ENCODE assay signal across 8 cellular contexts in genomic region chr11:128496684-128497056, GRCh38.
DNase-seq lines count a peak whose midpoint lies in the region; ATAC-seq, FAIRE-seq and TF ChIP-seq lines count a peak whose summit lies in the region.

No MANE protein-coding gene starts in this region.

- DNase-seq in NCI-H2029 (lab: John Stamatoyannopoulos, UW) (peak; percentile 27), endothelial cell of umbilical vein (ENCODE audit: low read depth, low spot score) (no peak), gastrocnemius medialis (peak; percentile 60 to 82), HEK293T (ENCODE audit: extremely low spot score) (no peak), NAMALWA (ENCODE audit: low spot score) (no peak), NCI-H2227 (lab: John Stamatoyannopoulos, UW; ENCODE audit: unreplicated experiment) (no peak), DMS153 treated with DMSO at 0.1 percent for 48 hours (lab: John Stamatoyannopoulos, UW; ENCODE audit: unreplicated experiment) (no peak)

- POLR2A ChIA-PET in endothelial cell of umbilical vein (lab: Charles Lee) (no interaction called here), HEK293T (lab: Yijun Ruan, JAX) (no interaction called here)

- dilution Hi-C loops in endothelial cell of umbilical vein (cut with MboI; ENCODE audit: extremely low pct_ligation_motif_present, low sequenced_read_pairs), result no loop called here

- H3K27ac ChIP-seq in endothelial cell of umbilical vein (ENCODE audit: insufficient read depth, low read depth, low read length) (peak overlapping the region; percentile 94), gastrocnemius medialis (peak overlapping the region; percentile 78 to 88 (median 82))

- TF ChIP-seq CTCF in endothelial cell of umbilical vein (IDR thresholded peaks at IDR 0.05; ENCODE audit: extremely low read depth in 1 of 2, insufficient read depth in 1 of 2, low read depth in 1 of 2, low read length in 2 of 2) (no peak), gastrocnemius medialis (IDR thresholded peaks at IDR 0.05 in 4 of 5, conservative IDR thresholded peaks at IDR 0.05 in 1 of 5) (no peak)

- H3K9me1 ChIP-seq in endothelial cell of umbilical vein (replicated peaks; ENCODE audit: control insufficient read depth, extremely low read depth, insufficient read depth, low read length), result no peaks in the 10 kb centered on the region

- no peaks in the 10 kb centered on the region for H4K20me1 ChIP-seq in endothelial cell of umbilical vein (replicated peaks; ENCODE audit: control insufficient read depth, extremely low read depth, insufficient read depth, low read length)

- peak overlapping the region; percentile 79 for H3K4me2 ChIP-seq in endothelial cell of umbilical vein (ENCODE audit: insufficient read depth, low read length)

- no peak overlapping the region for H3K4me3 ChIP-seq in endothelial cell of umbilical vein (replicated peaks in 1 of 3; ENCODE audit: insufficient read depth in 1 of 3, low read depth in 1 of 3, low read length in 3 of 3)
- peak overlapping the region; percentile 4 to 46 (median 18) for H3K4me3 ChIP-seq in gastrocnemius medialis

- H3K27me3 ChIP-seq in endothelial cell of umbilical vein (ENCODE audit: control insufficient read depth in 2 of 2, insufficient read depth in 2 of 2, low read length in 2 of 2) (no peaks in the 10 kb centered on the region), gastrocnemius medialis (no peaks in the 10 kb centered on the region)

- peak overlapping the region; percentile 73 for H3K9ac ChIP-seq in endothelial cell of umbilical vein (replicated peaks; ENCODE audit: extremely low read depth, insufficient read depth, low read length)

- BruUV-seq in endothelial cell of umbilical vein (replicated peaks; lab: Mats Ljungman, UMichigan), result no TSS peak

- no peak for FAIRE-seq in endothelial cell of umbilical vein (lab: Jason Lieb, UNC)

- H3K36me3 ChIP-seq in endothelial cell of umbilical vein (ENCODE audit: control insufficient read depth in 2 of 2, extremely low read depth in 1 of 2, insufficient read depth in 2 of 2, low read length in 2 of 2), result no peaks in the 10 kb centered on the region
- H3K36me3 ChIP-seq in gastrocnemius medialis, result no peaks in the 10 kb centered on the region

- ATAC-seq in GM19035 (IDR thresholded peaks at IDR 0.05; ENCODE audit: unreplicated experiment) (peak; percentile 27), gastrocnemius medialis (peak; percentile 88 to 91)

- CTCF ChIA-PET in endothelial cell of umbilical vein (lab: Charles Lee), result interaction anchor here (1.0 to 2.7 kb wide), 2 partner anchors 22 to 135 kb away, joined by 3 to 10 read pairs; no protein-coding TSS in a partner anchor
- CTCF ChIA-PET in HEK293T (lab: Yijun Ruan, JAX), result no interaction called here

- H3K9me3 ChIP-seq in endothelial cell of umbilical vein (replicated peaks; ENCODE audit: control insufficient read depth, insufficient read depth, low read length) (no peaks in the 10 kb centered on the region), gastrocnemius medialis (no peaks in the 10 kb centered on the region)

- H3K4me1 ChIP-seq in endothelial cell of umbilical vein (ENCODE audit: control insufficient read depth, extremely low read depth, insufficient read depth, low read length) (peaks cover 65% of the 10 kb centered on the region), gastrocnemius medialis (peaks cover 88 to 94% of the 10 kb centered on the region in 2 donors)

- peaks cover 90% of the 10 kb centered on the region for H3K79me2 ChIP-seq in endothelial cell of umbilical vein (ENCODE audit: control insufficient read depth, insufficient read depth, low read length)

- intact Hi-C loops in endothelial cell of umbilical vein (cut with micrococcal nuclease) (loop anchor here (1.0 to 2.0 kb wide), 7 partner anchors 13 to 301 kb away; no protein-coding TSS in a partner anchor), gastrocnemius medialis (cut with DNase I; ENCODE audit: low total_unique reads) (no loop called here)

- TF ChIP-seq POLR2A in endothelial cell of umbilical vein (IDR thresholded peaks at IDR 0.05; ENCODE audit: low read depth, low read length) (no peak), gastrocnemius medialis (IDR thresholded peaks at IDR 0.05) (no peak)

- no peak overlapping the region for H2AFZ ChIP-seq in endothelial cell of umbilical vein (ENCODE audit: low read depth, low read length)

- in situ Hi-C loops in gastrocnemius medialis (cut with MboI; ENCODE audit: low sequenced_read_pairs in 4 of 4), result loop anchor here in 1 of 4 donors (25.0 kb wide), 1 partner anchor 141 kb away; no protein-coding TSS in a partner anchor

TF ChIP-seq in endothelial cell of umbilical vein, 7 proteins besides CTCF, POLR2A, EP300 and RAD21:
- TF ChIP-seq POLR2AphosphoS5 (IDR thresholded peaks at IDR 0.05; ENCODE audit: insufficient read depth, low read depth, low read length) (peak; percentile 15), JUN (IDR thresholded peaks at IDR 0.05; ENCODE audit: borderline replicate concordance, insufficient read depth, insufficient read length, low read depth) (no peak)

TF ChIP-seq in HEK293T, 16 proteins besides CTCF, POLR2A, EP300 and RAD21:
- no peak for TF ChIP-seq L3MBTL2 (conservative IDR thresholded peaks at IDR 0.05)
- TF ChIP-seq LEF1 (IDR thresholded peaks at IDR 0.05; ENCODE audit: borderline replicate concordance), result no peak
- no peak for TF ChIP-seq SP1 (IDR thresholded peaks at IDR 0.05)
- no peak for TF ChIP-seq FOXK2 (IDR thresholded peaks at IDR 0.05)
- no peak for TF ChIP-seq SUZ12 (IDR thresholded peaks at IDR 0.05)
- TF ChIP-seq ARNT (IDR thresholded peaks at IDR 0.05), result no peak
- TF ChIP-seq FOXM1 (IDR thresholded peaks at IDR 0.05; ENCODE audit: borderline replicate concordance), result no peak
- no peak for TF ChIP-seq BHLHE40 (IDR thresholded peaks at IDR 0.05; ENCODE audit: borderline replicate concordance)
- TF ChIP-seq TARDBP (IDR thresholded peaks at IDR 0.05), result no peak
- TF ChIP-seq ZNF384 (IDR thresholded peaks at IDR 0.05), result no peak
- TF ChIP-seq PKNOX1 (IDR thresholded peaks at IDR 0.05), result no peak
- TF ChIP-seq FOXA1 (IDR thresholded peaks at IDR 0.05), result no peak
- no peak for TF ChIP-seq HDGF (IDR thresholded peaks at IDR 0.05; ENCODE audit: borderline replicate concordance)
- no peak for TF ChIP-seq ELF4 (IDR thresholded peaks at IDR 0.05)

Comparison
In these comparisons a context has a peak if more than half of its experiments do, and no peak if none do; other contexts are left out.
1. DNase-seq: peak in NCI-H2029 (single experiment) and gastrocnemius medialis (2 of 2); none in endothelial cell of umbilical vein (single experiment), HEK293T (single experiment), NAMALWA (single experiment), NCI-H2227 (single experiment) and DMS153 treated with DMSO at 0.1 percent for 48 hours (single experiment).
2. H3K4me3 ChIP-seq: peak in gastrocnemius medialis (4 of 4); none in endothelial cell of umbilical vein (0 of 3).